In the genomic region with DNA sequence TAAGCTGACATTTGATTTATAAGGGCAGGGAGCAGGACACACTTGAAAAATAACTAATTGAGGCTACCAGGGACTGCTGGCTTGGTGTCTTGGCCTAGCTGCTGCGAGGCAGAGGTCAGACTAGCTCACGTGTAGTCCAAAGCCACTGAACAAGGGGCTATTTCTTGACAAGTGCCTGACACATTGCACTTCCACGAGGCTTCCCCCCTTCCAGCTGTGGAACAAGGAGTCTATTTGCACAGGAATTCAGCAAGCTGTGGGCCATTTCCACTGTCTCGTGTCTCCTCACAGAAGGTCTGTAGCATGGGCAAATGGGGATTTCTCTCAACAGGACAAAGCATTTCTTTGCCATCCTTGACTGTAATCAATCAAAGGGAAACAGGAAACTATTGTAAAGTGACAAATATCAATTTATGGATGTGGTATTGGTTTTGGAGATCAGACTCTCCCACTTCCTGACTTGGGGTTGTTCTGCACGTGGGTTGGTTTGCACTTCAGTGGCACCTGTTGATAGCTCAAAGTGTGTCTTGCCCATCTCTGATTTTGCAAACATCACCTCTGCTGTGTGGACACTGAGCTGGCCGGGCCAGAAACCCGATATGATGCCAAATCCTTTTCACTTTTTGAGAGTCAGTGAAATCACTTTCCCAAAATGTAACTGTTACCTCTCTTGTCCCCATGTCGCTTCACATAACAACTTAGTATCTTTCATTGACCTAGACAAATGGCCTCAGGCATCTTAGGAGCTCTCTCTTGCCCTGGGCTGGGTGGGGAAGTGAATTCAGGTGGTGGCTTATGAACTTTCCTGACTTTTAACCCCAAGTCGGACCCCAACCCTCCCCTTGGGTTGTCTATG, we compare ENCODE assay signal across 21 cellular contexts.
A peak's percentile ranks its signal among the peaks of the same experiment; 100 is the strongest.
DNase-seq lines count a peak whose midpoint lies in the region; ATAC-seq and TF ChIP-seq lines count a peak whose summit lies in the region.
"Had no signal": no experiment of that assay in that cellular context is flagged by ENCODE, and none has a peak within 500 bp of the region (broad histone marks: within the 10 kb centered on the region; RNA-seq: fewer than 3 reads in every experiment).

No MANE protein-coding gene starts in this region.

- in situ Hi-C loops in ACHN (cut with HindIII; ENCODE audit: low pct_ligation_motif_present, low pct_unique_long_range_greater_than_20kb, low sequenced_read_pairs) = no loop called here

- DNase-seq in Right ventricle myocardium inferior (ENCODE audit: missing footprints) = no peak
- no peak for DNase-seq in cardiac septum (ENCODE audit: low spot score)
- peak; percentile 13 for DNase-seq in endodermal cell
- peak; percentile 33 for DNase-seq in islet precursor cell
- DNase-seq in vagina (ENCODE audit: extremely low spot score in 2 of 2) = peak; percentile 64 to 85
- no peak for DNase-seq in midbrain (lab: John Stamatoyannopoulos, UW)
- no peak for DNase-seq in ACHN
- DNase-seq: 8988T; AML-193; Calu3; CD8-positive, alpha-beta memory T cell; GDM1; Karpas-422; MG63; NCI-H1417; NCI-H187; NCI-H446; NCI-H526 treated with DMSO at 0.1 percent for 48 hours; SJCRH30 had no signal

- H3K36me3 ChIP-seq in endodermal cell (ENCODE audit: control insufficient read depth, insufficient read depth, low read length) (no peaks in the 10 kb centered on the region), vagina (no peaks in the 10 kb centered on the region)
- H3K36me3 ChIP-seq: MG63, SJCRH30 had no signal

- no peaks in the 10 kb centered on the region for H3K4me1 ChIP-seq in endodermal cell (ENCODE audit: control insufficient read depth, insufficient read depth, low read length)
- H3K4me1 ChIP-seq in vagina = no peaks in the 10 kb centered on the region

- H3K4me3 Mint-ChIP-seq in endodermal cell = no peak overlapping the region
- H3K4me3 Mint-ChIP-seq: CD8-positive, alpha-beta memory T cell had no signal

- TF ChIP-seq CTCF in endodermal cell (conservative IDR thresholded peaks at IDR 0.05) (no peak), vagina (IDR thresholded peaks at IDR 0.05) (no peak)

- H3K9me3 ChIP-seq in endodermal cell (ENCODE audit: control insufficient read depth, low read length) = no peaks in the 10 kb centered on the region
- no peaks in the 10 kb centered on the region for H3K9me3 ChIP-seq in vagina
- H3K9me3 ChIP-seq: MG63, SJCRH30 had no signal

- no peaks in the 10 kb centered on the region for H3K4me1 Mint-ChIP-seq in endodermal cell

- no peaks in the 10 kb centered on the region for H3K27me3 Mint-ChIP-seq in endodermal cell (ENCODE audit: insufficient read depth)

- H3K36me3 Mint-ChIP-seq in endodermal cell (ENCODE audit: low read depth) = no peaks in the 10 kb centered on the region
- H3K36me3 Mint-ChIP-seq: CD8-positive, alpha-beta memory T cell had no signal

- peaks cover 76% of the 10 kb centered on the region for H3K9me3 Mint-ChIP-seq in endodermal cell
- H3K9me3 Mint-ChIP-seq: CD8-positive, alpha-beta memory T cell had no signal

- ATAC-seq in Right ventricle myocardium inferior (peak; percentile 50), GM21367 (IDR thresholded peaks at IDR 0.05; ENCODE audit: unreplicated experiment) (no peak)

- no peak overlapping the region for H3K4me3 ChIP-seq in endodermal cell (ENCODE audit: low read length)
- no peak overlapping the region for H3K4me3 ChIP-seq in vagina
- H3K4me3 ChIP-seq: MG63, SJCRH30 had no signal

- WGBS in endodermal cell (ENCODE audit: insufficient coverage in 1 of 2, insufficient read length in 1 of 2), 2 experiments = 87 to 100% methylated on average over 2 to 9 of the region's 9 CpGs

- H3K27ac ChIP-seq in endodermal cell (ENCODE audit: low read depth, low read length) (no peak overlapping the region), vagina (no peak overlapping the region)
- H3K27ac ChIP-seq: C4-2B, SJCRH30 had no signal

- H3K9ac ChIP-seq in endodermal cell (ENCODE audit: extremely low read depth, low read length, poor library complexity, severe bottlenecking) = no peak overlapping the region

- no peak overlapping the region for H3K27ac Mint-ChIP-seq in endodermal cell

- no peak for TF ChIP-seq POLR2A in vagina (IDR thresholded peaks at IDR 0.05)

- H3K27me3 ChIP-seq in endodermal cell (ENCODE audit: control insufficient read depth, insufficient read depth, low read length, poor library complexity, severe bottlenecking) (no peaks in the 10 kb centered on the region), vagina (no peaks in the 10 kb centered on the region)
- H3K27me3 ChIP-seq: MG63, SJCRH30 had no signal

- intact Hi-C loops in Right ventricle myocardium inferior (cut with DNase I) = no loop called here
- intact Hi-C loops in cardiac septum (cut with DNase I) = no loop called here
- intact Hi-C loops in vagina (cut with DNase I) = no loop called here

Comparison
In these comparisons a context has a peak if more than half of its experiments do, and no peak if none do; other contexts are left out.
1. DNase-seq: peak in endodermal cell (single experiment), islet precursor cell (single experiment) and vagina (2 of 2); none in Right ventricle myocardium inferior (single experiment), cardiac septum (single experiment), midbrain (single experiment) and ACHN (single experiment).